ENCODE assay signal across 1 cellular context in the genomic region with DNA sequence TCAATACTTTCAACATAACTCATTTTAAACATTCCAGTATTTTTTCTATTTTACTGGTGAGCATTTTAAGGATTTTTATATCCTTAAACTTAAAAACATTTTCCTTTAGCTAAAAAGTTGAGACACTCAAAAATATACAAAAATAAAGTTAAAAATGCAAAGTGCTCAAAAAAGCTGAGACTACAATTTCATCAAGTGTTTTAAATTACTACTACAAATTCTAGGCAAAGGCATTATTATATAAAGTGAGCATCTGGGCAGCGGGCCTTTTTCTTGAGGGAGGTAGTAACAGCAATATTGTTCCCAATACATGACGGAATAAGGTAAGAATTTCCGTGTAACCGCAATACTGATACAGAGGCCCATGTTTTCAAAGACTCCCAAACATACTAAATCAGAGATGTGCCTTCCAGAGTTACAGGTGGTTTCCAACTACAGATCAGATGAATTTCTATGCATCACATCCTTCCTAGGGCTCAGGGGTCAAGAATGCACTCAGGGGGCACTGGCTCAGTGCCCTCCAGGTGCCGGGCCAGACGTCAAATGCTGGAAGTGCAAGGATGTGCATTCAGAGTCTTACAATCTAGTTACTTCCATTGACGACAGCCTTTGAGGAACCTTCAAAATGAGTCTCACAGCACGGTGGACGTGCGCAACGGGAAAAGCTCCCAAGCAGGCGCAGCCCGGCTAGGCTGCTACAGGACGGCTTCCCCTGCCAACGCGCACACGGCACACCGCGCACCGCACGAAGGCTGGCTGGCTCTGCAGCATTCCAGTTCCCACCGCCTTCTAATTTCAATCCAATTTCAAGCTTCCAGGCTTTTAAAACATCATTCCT.
TF ChIP-seq lines count a peak whose summit lies in the region.

No MANE protein-coding gene starts in this region.

TF ChIP-seq in K562, 482 proteins besides CTCF, POLR2A, EP300 and RAD21 (continued from another document):
- TF ChIP-seq BHLHE40 (IDR thresholded peaks at IDR 0.05; ENCODE audit: low read length) (peak; percentile 24; the same call in 1 of the 2 replicates), ZNF398 (CRISPR knock-in tag; IDR thresholded peaks at IDR 0.05) (no peak), CBFA2T3 (IDR thresholded peaks at IDR 0.05) (peak; percentile 11; the same call in 1 of the 2 replicates), SOX6 (IDR thresholded peaks at IDR 0.05) (0 out of 2 replicates have a peak, but pooled peaks have one; percentile 8), CCNT2 (IDR thresholded peaks at IDR 0.05; ENCODE audit: borderline replicate concordance, extremely low read depth, insufficient read length, low read depth, low read length) (peak; percentile 25), ZNF668 (CRISPR knock-in tag; IDR thresholded peaks at IDR 0.05) (no peak), U2AF2 (optimal IDR thresholded peaks at IDR 0.05; ENCODE audit: low read depth, low read length) (no peak), ARID1B (IDR thresholded peaks at IDR 0.05) (peak; percentile 50; the same call in 1 of the 2 replicates), JUND (IDR thresholded peaks at IDR 0.05; ENCODE audit: borderline replicate concordance, low read depth, low read length) (peak; percentile 88), JUND (tag; IDR thresholded peaks at IDR 0.05; ENCODE audit: borderline replicate concordance, low read depth, low read length) (peak; percentile 86; the same call in 2 of the 3 replicates)
- TF ChIP-seq, protein P1, sequence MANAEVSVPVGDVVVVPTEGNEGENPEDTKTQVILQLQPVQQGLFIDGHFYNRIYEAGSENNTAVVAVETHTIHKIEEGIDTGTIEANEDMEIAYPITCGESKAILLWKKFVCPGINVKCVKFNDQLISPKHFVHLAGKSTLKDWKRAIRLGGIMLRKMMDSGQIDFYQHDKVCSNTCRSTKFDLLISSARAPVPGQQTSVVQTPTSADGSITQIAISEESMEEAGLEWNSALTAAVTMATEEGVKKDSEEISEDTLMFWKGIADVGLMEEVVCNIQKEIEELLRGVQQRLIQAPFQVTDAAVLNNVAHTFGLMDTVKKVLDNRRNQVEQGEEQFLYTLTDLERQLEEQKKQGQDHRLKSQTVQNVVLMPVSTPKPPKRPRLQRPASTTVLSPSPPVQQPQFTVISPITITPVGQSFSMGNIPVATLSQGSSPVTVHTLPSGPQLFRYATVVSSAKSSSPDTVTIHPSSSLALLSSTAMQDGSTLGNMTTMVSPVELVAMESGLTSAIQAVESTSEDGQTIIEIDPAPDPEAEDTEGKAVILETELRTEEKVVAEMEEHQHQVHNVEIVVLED (CRISPR knock-in tag; IDR thresholded peaks at IDR 0.05), result no peak
